Comparison of ENCODE assay signal across 17 cellular contexts in genomic region chr17:75634754-75635609, GRCh38. TPM values are rescaled to one million over a fixed set of nuclear protein-coding genes. Genes with fewer than 3 reads are reported as not detected.
DNase-seq lines count a peak whose midpoint lies in the region; ATAC-seq and TF ChIP-seq lines count a peak whose summit lies in the region.
"Had no signal": no experiment of that assay in that cellular context is flagged by ENCODE, and none has a peak within 500 bp of the region (broad histone marks: within the 10 kb centered on the region; RNA-seq: fewer than 3 reads in every experiment).

No MANE protein-coding gene starts in this region.

- H3K9me3 ChIP-seq in MM.1S (replicated peaks; ENCODE audit: insufficient read depth, low read length) = no peaks in the 10 kb centered on the region
- H3K9me3 ChIP-seq in endocrine pancreas (ENCODE audit: control insufficient read depth, low read length) = no peaks in the 10 kb centered on the region
- no peaks in the 10 kb centered on the region for H3K9me3 ChIP-seq in mucosa of descending colon
- H3K9me3 ChIP-seq in suprapubic skin = no peaks in the 10 kb centered on the region

- DNase-seq in MM.1S (no peak), mucosa of descending colon (peak in 2 of 3 donors; percentile 38 to 52), suprapubic skin (ENCODE audit: low spot score in 2 of 2) (no peak), NCI-H187 treated with DMSO at 0.1 percent for 48 hours (lab: John Stamatoyannopoulos, UW) (no peak), inferior parietal cortex (ENCODE audit: extremely low spot score) (no peak)
- DNase-seq: activated CD8-positive, alpha-beta memory T cell treated with anti-CD3 and anti-CD28 coated beads for 24 hours; activated gamma-delta T cell treated with Interleukin-2 at 50 U/mL for 16 hours; DMS79 treated with DMSO at 0.1 percent for 48 hours; effector memory CD4-positive, alpha-beta T cell; foreskin keratinocyte; immature natural killer cell; NCI-H1092 treated with DMSO at 0.1 percent for 48 hours; PC-9 had no signal

- no peaks in the 10 kb centered on the region for H3F3A ChIP-seq in MM.1S (ENCODE audit: insufficient read depth, low read length)

- H3K4me1 ChIP-seq in MM.1S (ENCODE audit: low read length) (peaks cover 13% of the 10 kb centered on the region), endocrine pancreas (ENCODE audit: control insufficient read depth, insufficient read depth, low read length) (no peaks in the 10 kb centered on the region), mucosa of descending colon (ENCODE audit: low read depth) (peaks cover 37% of the 10 kb centered on the region), suprapubic skin (peaks cover 30% of the 10 kb centered on the region)

- H3K4me2 ChIP-seq in MM.1S (ENCODE audit: low read depth, low read length) = no peak overlapping the region

- ATAC-seq in mucosa of descending colon (no peak), GM18873 (IDR thresholded peaks at IDR 0.05; ENCODE audit: low FRiP score, unreplicated experiment) (no peak), HG02642 (IDR thresholded peaks at IDR 0.05; ENCODE audit: poor library complexity, unreplicated experiment) (no peak)
- ATAC-seq: foreskin keratinocyte had no signal

- TF ChIP-seq CTCF in MM.1S (IDR thresholded peaks at IDR 0.05; ENCODE audit: low read length) (no peak), mucosa of descending colon (IDR thresholded peaks at IDR 0.05) (no peak), suprapubic skin (IDR thresholded peaks at IDR 0.05) (no peak)

- H3K4me3 ChIP-seq in MM.1S (ENCODE audit: low read length) (no peak overlapping the region), endocrine pancreas (ENCODE audit: control insufficient read depth, insufficient read depth, low read length) (no peak overlapping the region), mucosa of descending colon (no peak overlapping the region), suprapubic skin (peak overlapping the region; percentile 25)
- H3K4me3 ChIP-seq: PC-9 had no signal

- H3K36me3 ChIP-seq in MM.1S (replicated peaks; ENCODE audit: insufficient read depth, low read length) (no peaks in the 10 kb centered on the region), endocrine pancreas (ENCODE audit: control insufficient read depth, insufficient read depth, low read length) (peaks cover 2% of the 10 kb centered on the region), mucosa of descending colon (ENCODE audit: low read depth) (no peaks in the 10 kb centered on the region), suprapubic skin (peaks cover 11% of the 10 kb centered on the region)

- H3K27ac ChIP-seq in MM.1S (ENCODE audit: low read length) (0 out of 2 replicates have a peak overlapping the region, but pooled peaks have one; percentile 62), suprapubic skin (no peak overlapping the region)
- H3K27ac ChIP-seq: foreskin keratinocyte, PC-9 had no signal

- no peak overlapping the region for H2AFZ ChIP-seq in MM.1S (ENCODE audit: low read length)
- H2AFZ ChIP-seq: PC-9 had no signal

- no peaks in the 10 kb centered on the region for H3K9me2 ChIP-seq in MM.1S (replicated peaks; ENCODE audit: insufficient read depth, low read length)

- TF ChIP-seq EP300 in suprapubic skin (IDR thresholded peaks at IDR 0.05) = no peak

- no peak for TF ChIP-seq POLR2A in suprapubic skin (IDR thresholded peaks at IDR 0.05)

- WGBS in suprapubic skin = 82% methylated on average over 16 of the region's 20 CpGs

- H3K9ac ChIP-seq in MM.1S (ENCODE audit: low read length) (no peak overlapping the region; the same call in 1 of the 2 replicates), endocrine pancreas (ENCODE audit: control insufficient read depth, insufficient read depth, low read length) (peak overlapping the region; percentile 27)

- no peaks in the 10 kb centered on the region for H4K20me1 ChIP-seq in MM.1S (ENCODE audit: insufficient read depth, low read length)

- intact Hi-C loops in mucosa of descending colon (cut with DNase I, micrococcal nuclease) = loop anchor here in 1 of 2 donors (5.0 kb wide), 1 partner anchor 117 kb away; no protein-coding TSS in a partner anchor

- H3K79me2 ChIP-seq in MM.1S (ENCODE audit: low read length) = no peaks in the 10 kb centered on the region

- H3K27me3 ChIP-seq in MM.1S (replicated peaks; ENCODE audit: insufficient read depth, low read length) = no peaks in the 10 kb centered on the region
- H3K27me3 ChIP-seq in endocrine pancreas (ENCODE audit: control insufficient read depth, insufficient read depth, low read length) = no peaks in the 10 kb centered on the region
- no peaks in the 10 kb centered on the region for H3K27me3 ChIP-seq in suprapubic skin
- H3K27me3 ChIP-seq: foreskin keratinocyte had no signal

RNA-seq across cellular contexts. Expression of gene SMIM5, which starts 1.7 kb away (rescaled TPM):
- 10 to 100 TPM; 20.7 to 41.6 (median 27.5) TPM for total RNA-seq in mucosa of descending colon
- 10 to 100 TPM in 2 of 4 donors, 1 to 10 TPM in 2; 1.7 to 11.8 (median 8.6) TPM for total RNA-seq in suprapubic skin
- total RNA-seq: foreskin keratinocyte, pulmonary artery endothelial cell had no signal

RNA-seq across cellular contexts. Expression of gene RECQL5, which starts 32.0 kb away (rescaled TPM):
- total RNA-seq in mucosa of descending colon = 10 to 100 TPM; 29.3 to 41.9 (median 30.1) TPM
- total RNA-seq in suprapubic skin = 100 to 1,000 TPM in 1 of 4 donors, 10 to 100 TPM in 3; 35.3 to 129 (median 63.6) TPM

RNA-seq across cellular contexts. Expression of gene SAP30BP, which starts 32.2 kb away (rescaled TPM):
- total RNA-seq in mucosa of descending colon (10 to 100 TPM; 76.5 to 83.8 (median 76.9) TPM), suprapubic skin (100 to 1,000 TPM in 1 of 4 donors, 10 to 100 TPM in 3; 67.0 to 104 (median 86.3) TPM)

RNA-seq across cellular contexts. Expression of gene MYO15B, which starts 47.4 kb away (rescaled TPM):
- total RNA-seq in mucosa of descending colon = 1,000 to 10,000 TPM in 1 of 3 donors, 100 to 1,000 TPM in 2; 591 to 1,071 (median 660) TPM
- 100 to 1,000 TPM in 1 of 4 donors, 10 to 100 TPM in 3; 28.4 to 126 (median 76.1) TPM for total RNA-seq in suprapubic skin

Comparison
In these comparisons a context has a peak if more than half of its experiments do, and no peak if none do; other contexts are left out.
1. DNase-seq: peak in mucosa of descending colon (2 of 3); none in MM.1S (single experiment), suprapubic skin (0 of 2), NCI-H187 treated with DMSO at 0.1 percent for 48 hours (single experiment) and inferior parietal cortex (single experiment).